21 cellular contexts compared by ENCODE assay signal in the genomic region with DNA sequence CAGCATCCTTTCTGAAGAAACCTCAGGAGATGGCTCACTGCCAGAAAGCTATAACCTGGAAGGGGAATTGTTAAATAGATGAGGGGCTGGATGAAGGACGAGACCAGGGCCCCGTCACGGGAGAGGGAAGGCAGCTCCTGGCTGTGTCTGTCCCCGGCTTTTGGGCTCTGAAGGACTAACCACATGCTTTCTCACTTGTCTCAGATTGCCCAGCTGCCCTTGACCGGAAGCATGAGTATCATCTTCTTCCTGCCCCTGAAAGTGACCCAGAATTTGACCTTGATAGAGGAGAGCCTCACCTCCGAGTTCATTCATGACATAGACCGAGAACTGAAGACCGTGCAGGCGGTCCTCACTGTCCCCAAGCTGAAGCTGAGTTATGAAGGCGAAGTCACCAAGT. TPM values are rescaled to one million over a fixed set of nuclear protein-coding genes. Genes with fewer than 3 reads are reported as not detected.
"Had no signal": no experiment of that assay in that cellular context is flagged by ENCODE, and none has a peak within 500 bp of the region (broad histone marks: within the 10 kb centered on the region; RNA-seq: fewer than 3 reads in every experiment).

No MANE protein-coding gene starts in this region.

- H3K36me3 ChIP-seq: ovary had no signal

- H3K27ac ChIP-seq: body of pancreas, ovary, suprapubic skin had no signal

- H3K4me1 ChIP-seq: body of pancreas had no signal

- H3K9me3 ChIP-seq: body of pancreas, mucosa of descending colon, ovary, suprapubic skin had no signal

- H3K4me3 ChIP-seq: body of pancreas, mucosa of descending colon, ovary, suprapubic skin had no signal

- DNase-seq: activated B cell treated with CpG ODN at 0.5 μM for 24 hours; activated CD4-positive, alpha-beta T cell treated with anti-CD3 and anti-CD28 coated beads, Interleukin-2, amount 10 ng/mL, durations not matched to agents 24 days and 14 days; activated gamma-delta T cell; amygdala; body of pancreas; caudate nucleus; erythroblast; foreskin melanocyte; head of caudate nucleus; immature natural killer cell; mucosa of descending colon; naive B cell; ovary; stimulated activated CD4-positive, alpha-beta T cell treated with anti-CD3 and anti-CD28 coated beads, Interleukin-12 subunit alpha, Interleukin-12 subunit beta, amount 100 ng/mL, for 4 hours; stimulated activated CD4-positive, alpha-beta T cell treated with anti-CD3 and anti-CD28 coated beads, Interleukin-1b, Interleukin-23, amount 100 ng/mL, for 48 hours; stimulated activated CD8-positive, alpha-beta memory T cell treated with anti-CD3 and anti-CD28 coated beads, Interleukin-4, amount 100 ng/mL, for 48 hours; stimulated activated naive CD4-positive, alpha-beta T cell treated with Interleukin-2 at 50 U/mL for 16 hours; trophoblast cell had no signal

- H3K9me3 Mint-ChIP-seq: activated B cell treated with CpG ODN at 0.5 μM for 24 hours; activated CD4-positive, alpha-beta T cell treated with anti-CD3 and anti-CD28 coated beads, Interleukin-2, amount 10 ng/mL, durations not matched to agents 24 days and 14 days; activated naive CD4-positive, alpha-beta T cell treated with anti-CD3 and anti-CD28 coated beads, Interleukin-2, amount 50 U/mL, for 72 hours; immature natural killer cell; memory B cell; naive B cell had no signal

- H3K27me3 ChIP-seq: body of pancreas, ovary, suprapubic skin had no signal

- H3K36me3 Mint-ChIP-seq: activated naive CD4-positive, alpha-beta T cell treated with anti-CD3 and anti-CD28 coated beads, Interleukin-2, amount 50 U/mL, for 72 hours; memory B cell; naive B cell had no signal

- H3K27ac Mint-ChIP-seq: activated B cell treated with CpG ODN at 0.5 μM for 24 hours; activated CD4-positive, alpha-beta T cell treated with anti-CD3 and anti-CD28 coated beads, Interleukin-2, amount 10 ng/mL, durations not matched to agents 24 days and 14 days; memory B cell had no signal

- H3K27me3 Mint-ChIP-seq: activated B cell treated with CpG ODN at 0.5 μM for 24 hours; activated CD4-positive, alpha-beta T cell treated with anti-CD3 and anti-CD28 coated beads, Interleukin-2, amount 10 ng/mL, durations not matched to agents 24 days and 14 days; memory B cell; naive B cell had no signal

- H3K4me3 Mint-ChIP-seq: activated B cell treated with CpG ODN at 0.5 μM for 24 hours; activated CD4-positive, alpha-beta T cell treated with anti-CD3 and anti-CD28 coated beads, Interleukin-2, amount 10 ng/mL, durations not matched to agents 24 days and 14 days; immature natural killer cell; memory B cell; naive B cell had no signal

- ATAC-seq: activated naive CD4-positive, alpha-beta T cell treated with anti-CD3 and anti-CD28 coated beads, Interleukin-2, amount 50 U/mL, for 72 hours; body of pancreas; mucosa of descending colon had no signal

RNA-seq across cellular contexts. Expression of a gene that starts 14.5 kb away (rescaled TPM):
- total RNA-seq: activated CD4-positive, alpha-beta T cell treated with anti-CD3 and anti-CD28 coated beads, Interleukin-2, amount 10 ng/mL, durations not matched to agents 24 days and 14 days had no signal
